ENCODE assay signal across 26 cellular contexts in genomic region chr20:57159193-57159851, GRCh38.
"Had no signal": no experiment of that assay in that cellular context is flagged by ENCODE, and none has a peak within 500 bp of the region (broad histone marks: within the 10 kb centered on the region; RNA-seq: fewer than 3 reads in every experiment).

No MANE protein-coding gene starts in this region.

- H3K4me1 ChIP-seq: colonic mucosa, pancreas, prostate gland, suprapubic skin, tibial artery had no signal

- H3K27ac ChIP-seq: colonic mucosa, epithelial cell of prostate, esophagus squamous epithelium, pancreas, prostate gland, suprapubic skin, tibial artery had no signal

- H3K9me3 ChIP-seq: colonic mucosa, esophagus squamous epithelium, pancreas, prostate gland, suprapubic skin, tibial artery had no signal

- ATAC-seq: activated naive CD4-positive, alpha-beta T cell treated with anti-CD3 and anti-CD28 coated beads, Interleukin-2, amount 50 U/mL, for 72 hours; activated T-cell treated with anti-CD3 and anti-CD28 coated beads, Interleukin-2, amount 50 U/mL, for 72 hours; naive thymus-derived CD4-positive, alpha-beta T cell; pancreas; stimulated activated naive B cell treated with anti-CD40 and anti-IgM and Interleukin-4, amounts not matched to agents 10 μg/mL and 1 μg/mL and 100 μg/mL, for 72 hours had no signal

- H3K4me3 ChIP-seq: colonic mucosa, esophagus squamous epithelium, lung, pancreas, prostate gland, smooth muscle cell, suprapubic skin, tibial artery had no signal

- H3K36me3 ChIP-seq: colonic mucosa, esophagus squamous epithelium, pancreas, prostate gland, suprapubic skin, tibial artery had no signal

- DNase-seq: activated CD4-positive, alpha-beta T cell treated with anti-CD3 and anti-CD28 coated beads for 4 hours; activated CD4-positive, alpha-beta T cell treated with anti-CD3 and anti-CD28 coated beads, Interleukin-2, amount 50 U/mL, for 4 hours; activated naive CD4-positive, alpha-beta T cell; activated T-cell treated with anti-CD3 and anti-CD28 coated beads for 4 hours; activated T-cell treated with anti-CD3 and anti-CD28 coated beads, Interleukin-2, amount 50 U/mL, for 72 hours; anterior cingulate cortex; cerebellar nuclear complex; colonic mucosa; effector CD8-positive, alpha-beta T cell; esophagus squamous epithelium; naive thymus-derived CD4-positive, alpha-beta T cell; nucleus accumbens; pancreas; retina; stimulated activated CD4-positive, alpha-beta T cell treated with anti-CD3 and anti-CD28 coated beads, Interleukin-15, amount 100 ng/mL, for 24 hours; stimulated activated CD4-positive, alpha-beta T cell treated with anti-CD3 and anti-CD28 coated beads, Interleukin-2, amount 100 ng/mL, for 24 hours; stimulated activated naive B cell treated with anti-CD40 and anti-IgM and Interleukin-4, amounts not matched to agents 10 μg/mL and 1 μg/mL and 100 μg/mL, for 72 hours; tibial artery had no signal

- FAIRE-seq: endometrium, frontal cortex, pancreas had no signal

- H3K27me3 ChIP-seq: colonic mucosa, pancreas, suprapubic skin, tibial artery had no signal
